In the genomic region with DNA sequence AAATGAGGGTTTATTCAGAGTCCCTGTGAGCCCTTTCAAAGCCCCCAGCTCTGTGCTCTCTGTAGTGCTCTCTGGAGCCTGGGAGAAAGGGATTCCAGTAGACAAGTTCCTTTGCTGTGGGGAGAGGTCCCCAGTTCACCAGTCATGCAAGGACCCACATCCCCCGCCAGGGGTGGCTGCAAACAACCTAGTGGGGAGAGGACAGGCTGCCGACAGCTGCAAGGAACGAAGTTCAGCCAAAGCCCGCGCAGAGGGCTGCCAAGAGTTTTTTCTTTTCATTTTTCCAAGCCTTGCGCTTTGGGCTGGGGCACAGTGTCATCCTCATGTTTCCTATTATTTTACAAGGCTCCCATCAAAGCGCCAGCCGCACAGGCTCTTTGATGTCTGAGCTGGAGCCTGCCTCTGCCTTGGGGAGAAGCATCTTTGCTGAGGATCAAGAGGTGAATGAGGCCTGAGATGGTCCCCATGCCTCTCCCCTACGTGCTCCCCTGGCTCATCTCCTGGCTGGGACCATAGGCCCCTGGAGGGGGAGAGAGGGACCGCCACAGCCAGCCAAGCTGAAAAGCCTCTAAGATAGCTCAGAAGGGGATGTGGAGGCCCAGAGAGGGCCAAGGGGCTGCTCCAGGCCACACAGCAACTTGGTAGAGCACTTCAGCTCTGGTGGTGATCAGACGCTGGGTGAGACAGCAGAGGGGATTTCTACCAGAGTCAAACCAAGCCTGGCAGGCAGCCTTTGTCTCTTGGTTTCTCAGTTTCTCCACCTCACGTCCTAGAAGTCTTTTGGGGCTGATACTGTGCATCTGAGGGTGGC, we compare ENCODE assay signal across 1 cellular context.
TF ChIP-seq lines count a peak whose summit lies in the region.

No MANE protein-coding gene starts in this region.

TF ChIP-seq in H1, 55 proteins besides CTCF, POLR2A, EP300 and RAD21 (continued from another document):
- TF ChIP-seq SRF (IDR thresholded peaks at IDR 0.05; ENCODE audit: low read depth, low read length) (no peak), TAF1 (IDR thresholded peaks at IDR 0.05; ENCODE audit: low read depth, low read length) (no peak), HDAC6 (IDR thresholded peaks at IDR 0.05; ENCODE audit: low read depth, low read length) (no peak), RBBP5 (IDR thresholded peaks at IDR 0.05; ENCODE audit: borderline replicate concordance, low read depth, low read length) (no peak), CREB1 (IDR thresholded peaks at IDR 0.05) (no peak), RXRA (IDR thresholded peaks at IDR 0.05; ENCODE audit: insufficient read depth, low read depth, low read length) (no peak)
